ENCODE assay signal across 8 cellular contexts in the genomic region with DNA sequence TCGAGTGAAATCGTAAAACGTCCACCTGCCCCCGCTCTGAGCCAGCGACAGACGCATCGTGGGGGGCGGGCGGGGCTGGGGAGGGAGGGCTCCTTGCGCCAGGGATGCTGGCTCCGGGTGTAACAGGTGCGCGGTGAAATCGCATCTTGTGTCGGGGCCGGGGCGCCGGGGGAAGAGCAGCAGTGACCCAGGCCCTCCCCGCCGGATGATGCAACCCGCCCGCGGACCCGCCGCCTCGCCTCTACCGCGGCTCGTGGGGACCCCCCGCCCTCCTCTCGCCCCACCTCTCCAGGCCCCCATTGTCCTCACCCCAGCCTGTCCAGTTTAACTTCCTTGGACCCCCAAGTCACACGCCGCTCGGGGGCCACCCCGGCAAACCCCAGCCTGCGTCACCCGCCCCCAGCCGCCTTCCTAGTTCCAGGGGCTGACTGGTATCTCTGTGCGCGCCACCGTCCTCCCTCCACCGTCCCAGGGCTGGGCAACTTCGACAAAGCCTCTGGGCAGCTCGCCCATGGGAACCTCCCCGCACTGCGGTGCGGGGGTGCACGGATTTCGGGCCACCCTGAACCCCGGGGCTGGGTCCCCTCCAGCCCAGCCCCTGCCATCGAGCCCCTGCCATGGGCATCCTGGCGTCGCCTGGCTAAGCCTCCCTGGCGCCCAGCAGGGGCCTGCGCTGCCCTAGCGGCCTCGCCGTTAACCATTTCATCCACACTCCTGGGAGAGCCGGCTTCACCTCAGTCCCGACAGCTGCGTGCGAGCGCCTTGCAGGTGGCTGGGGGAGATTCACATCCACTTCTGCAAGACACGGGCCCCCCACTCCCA. TPM values are rescaled to one million over a fixed set of nuclear protein-coding genes. Genes with fewer than 3 reads are reported as not detected.
DNase-seq lines count a peak whose midpoint lies in the region; ATAC-seq, FAIRE-seq and TF ChIP-seq lines count a peak whose summit lies in the region.

No MANE protein-coding gene starts in this region.

- no peak overlapping the region for H3K4me3 ChIP-seq in naive thymus-derived CD4-positive, alpha-beta T cell (ENCODE audit: low read length)

- no peak for TF ChIP-seq POLR2A in GM18505 (IDR thresholded peaks at IDR 0.05; ENCODE audit: borderline replicate concordance, extremely low read depth, insufficient read depth, insufficient read length)

- no peaks in the 10 kb centered on the region for H3K9me3 ChIP-seq in naive thymus-derived CD4-positive, alpha-beta T cell (ENCODE audit: control insufficient read depth in 2 of 3, low read length in 3 of 3)

- H3K36me3 Mint-ChIP-seq in naive thymus-derived CD4-positive, alpha-beta T cell: peaks cover 0 to 5% (median 2%) of the 10 kb centered on the region in 5 donors

- peaks cover 56 to 67% (median 58%) of the 10 kb centered on the region in 5 donors for H3K27me3 Mint-ChIP-seq in naive thymus-derived CD4-positive, alpha-beta T cell

- H3K9me3 Mint-ChIP-seq in naive thymus-derived CD4-positive, alpha-beta T cell: peaks cover 0 to 9% (median 0%) of the 10 kb centered on the region in 11 donors

- H3K27ac Mint-ChIP-seq in naive thymus-derived CD4-positive, alpha-beta T cell: peak overlapping the region in 1 of 9 donors; percentile 27

- peak; percentile 30 for ATAC-seq in naive thymus-derived CD4-positive, alpha-beta T cell
- ATAC-seq in GM18505 (IDR thresholded peaks at IDR 0.05; ENCODE audit: unreplicated experiment) (no peak), HG03175 (IDR thresholded peaks at IDR 0.05; ENCODE audit: unreplicated experiment) (no peak), GM19467 (IDR thresholded peaks at IDR 0.05; ENCODE audit: unreplicated experiment) (no peak)

- DNase-seq in D721Med (ENCODE audit: insufficient read length, low spot score) (peak; percentile 66), NCI-H2196 (lab: John Stamatoyannopoulos, UW; ENCODE audit: unreplicated experiment) (peak; percentile 83), superior temporal gyrus (ENCODE audit: extremely low spot score) (no peak)
- no peak for DNase-seq in naive thymus-derived CD4-positive, alpha-beta T cell

- intact Hi-C loops in naive thymus-derived CD4-positive, alpha-beta T cell (cut with micrococcal nuclease): no loop called here

- peaks cover 3 to 14% of the 10 kb centered on the region in 2 donors for H3K27me3 ChIP-seq in naive thymus-derived CD4-positive, alpha-beta T cell (ENCODE audit: control insufficient read depth in 2 of 2, insufficient read depth in 2 of 2, low read length in 2 of 2)

- POLR2A ChIA-PET in naive thymus-derived CD4-positive, alpha-beta T cell (lab: Charles Lee): no interaction called here

- no peaks in the 10 kb centered on the region for H3K36me3 ChIP-seq in naive thymus-derived CD4-positive, alpha-beta T cell (ENCODE audit: control insufficient read depth in 2 of 3, insufficient read depth in 3 of 3, low read length in 3 of 3)

- H3K27ac ChIP-seq in angular gyrus (ENCODE audit: low read depth, low read length): peak overlapping the region; percentile 83
- H3K27ac ChIP-seq in naive thymus-derived CD4-positive, alpha-beta T cell (ENCODE audit: low read depth, low read length): no peak overlapping the region

- CTCF ChIA-PET in naive thymus-derived CD4-positive, alpha-beta T cell (lab: Charles Lee): no interaction called here

- H3K4me1 ChIP-seq in naive thymus-derived CD4-positive, alpha-beta T cell (ENCODE audit: control insufficient read depth in 2 of 2, insufficient read depth in 2 of 2, low read length in 2 of 2): peaks cover 0 to 4% of the 10 kb centered on the region in 2 donors

- no peak for FAIRE-seq in D721Med (lab: Jason Lieb, UNC)

- peaks cover 0 to 16% (median 9%) of the 10 kb centered on the region in 7 donors for H3K4me1 Mint-ChIP-seq in naive thymus-derived CD4-positive, alpha-beta T cell

- TF ChIP-seq CTCF in D721Med (IDR thresholded peaks at IDR 0.05; ENCODE audit: insufficient read depth, missing control alignments): no peak

- H3K4me3 Mint-ChIP-seq in naive thymus-derived CD4-positive, alpha-beta T cell: peak overlapping the region; percentile 12 to 81 (median 62)

RNA-seq across cellular contexts. Expression of a gene that starts 0.8 kb away (rescaled TPM):
- under 1 TPM in 1 of 5 experiments, not detected in 4; 0.24 TPM for total RNA-seq in naive thymus-derived CD4-positive, alpha-beta T cell
- not detected for polyA plus RNA-seq in naive thymus-derived CD4-positive, alpha-beta T cell

RNA-seq across cellular contexts. Expression of a gene that starts 47.8 kb away (rescaled TPM):
- total RNA-seq in naive thymus-derived CD4-positive, alpha-beta T cell: not detected
- polyA plus RNA-seq in naive thymus-derived CD4-positive, alpha-beta T cell: not detected

Comparison
In these comparisons a context has a peak if more than half of its experiments do, and no peak if none do; other contexts are left out.
1. DNase-seq: peak in D721Med (single experiment) and NCI-H2196 (single experiment); none in naive thymus-derived CD4-positive, alpha-beta T cell (0 of 9) and superior temporal gyrus (single experiment).